12 cellular contexts compared by ENCODE assay signal in genomic region chr20:17835240-17835940, GRCh38.
A peak's percentile ranks its signal among the peaks of the same experiment; 100 is the strongest.
DNase-seq lines count a peak whose midpoint lies in the region; ATAC-seq, FAIRE-seq and TF ChIP-seq lines count a peak whose summit lies in the region.
"Had no signal": no experiment of that assay in that cellular context is flagged by ENCODE, and none has a peak within 500 bp of the region (broad histone marks: within the 10 kb centered on the region; RNA-seq: fewer than 3 reads in every experiment).

No MANE protein-coding gene starts in this region.

- H3K9me3 Mint-ChIP-seq in CD14-positive monocyte: peaks cover 0 to under 1% (median 0%) of the 10 kb centered on the region in 7 donors
- H3K9me3 Mint-ChIP-seq in activated CD4-positive, alpha-beta memory T cell treated with anti-CD3 and anti-CD28 coated beads, Interleukin-2, amount 10 ng/mL, durations not matched to agents 7 days and 5 days: no peaks in the 10 kb centered on the region
- no peaks in the 10 kb centered on the region for H3K9me3 Mint-ChIP-seq in activated T-helper 1 cell treated with anti-CD3 and anti-CD28 coated beads, Interleukin-12 subunit alpha, Interleukin-12 subunit beta, Interleukin-2, Interleukin-4 antibody, amounts not matched to agents 30 ng/mL and 10 ng/mL and 1 ng/mL, durations not matched to agents 14 hours and 24 hours and 36 hours

- no peaks in the 10 kb centered on the region for H3K9me3 ChIP-seq in pancreas

- H3K36me3 Mint-ChIP-seq in CD14-positive monocyte: no peaks in the 10 kb centered on the region
- no peaks in the 10 kb centered on the region for H3K36me3 Mint-ChIP-seq in activated CD4-positive, alpha-beta memory T cell treated with anti-CD3 and anti-CD28 coated beads, Interleukin-2, amount 10 ng/mL, durations not matched to agents 7 days and 5 days (ENCODE audit: low read depth)
- no peaks in the 10 kb centered on the region for H3K36me3 Mint-ChIP-seq in activated T-helper 1 cell treated with anti-CD3 and anti-CD28 coated beads, Interleukin-12 subunit alpha, Interleukin-12 subunit beta, Interleukin-2, Interleukin-4 antibody, amounts not matched to agents 30 ng/mL and 10 ng/mL and 1 ng/mL, durations not matched to agents 14 hours and 24 hours and 36 hours (ENCODE audit: low read depth)

- no peak overlapping the region for H3K4me3 Mint-ChIP-seq in CD14-positive monocyte
- no peak overlapping the region for H3K4me3 Mint-ChIP-seq in activated CD4-positive, alpha-beta memory T cell treated with anti-CD3 and anti-CD28 coated beads, Interleukin-2, amount 10 ng/mL, durations not matched to agents 7 days and 5 days
- H3K4me3 Mint-ChIP-seq in activated T-helper 1 cell treated with anti-CD3 and anti-CD28 coated beads, Interleukin-12 subunit alpha, Interleukin-12 subunit beta, Interleukin-2, Interleukin-4 antibody, amounts not matched to agents 30 ng/mL and 10 ng/mL and 1 ng/mL, durations not matched to agents 14 hours and 24 hours and 36 hours: no peak overlapping the region

- 74% methylated on average over 15 of the region's 15 CpGs for WGBS in pancreas, 2 donors

- H3K4me1 ChIP-seq in foreskin keratinocyte: peaks cover 10% of the 10 kb centered on the region
- peaks cover 0 to 11% (median 5%) of the 10 kb centered on the region in 3 donors for H3K4me1 ChIP-seq in pancreas

- H3K36me3 ChIP-seq in pancreas: no peaks in the 10 kb centered on the region

- DNase-seq in CD14-positive monocyte (ENCODE audit: low spot score): peak; percentile 22
- DNase-seq in T1000 (lab: John Stamatoyannopoulos, UW): peak; percentile 69
- DNase-seq in foreskin keratinocyte: peak; percentile 40 to 73
- peak in 3 of 6 donors; percentile 52 to 65 (median 61) for DNase-seq in pancreas
- no peak for DNase-seq in activated CD4-positive, alpha-beta memory T cell treated with anti-CD3 and anti-CD28 coated beads, Interleukin-2, amount 10 ng/mL, durations not matched to agents 7 days and 5 days
- no peak for DNase-seq in NCI-H510A treated with DMSO at 0.1 percent for 48 hours (lab: John Stamatoyannopoulos, UW)
- no peak for DNase-seq in activated naive CD4-positive, alpha-beta T cell (lab: John Stamatoyannopoulos, UW)
- no peak for DNase-seq in activated T-helper 1 cell treated with anti-CD3 and anti-CD28 coated beads, Interleukin-12 subunit alpha, Interleukin-12 subunit beta, Interleukin-2, Interleukin-4 antibody, amounts not matched to agents 30 ng/mL and 10 ng/mL and 1 ng/mL, durations not matched to agents 14 hours and 24 hours and 36 hours (ENCODE audit: low spot score)
- DNase-seq: activated gamma-delta T cell, OCI-M1 had no signal

- no peaks in the 10 kb centered on the region for H3K27me3 ChIP-seq in foreskin keratinocyte
- H3K27me3 ChIP-seq in pancreas: no peaks in the 10 kb centered on the region

- no peak overlapping the region for H3K27ac ChIP-seq in foreskin keratinocyte
- peak overlapping the region in 1 of 4 donors; percentile 60 for H3K27ac ChIP-seq in pancreas
- H3K27ac ChIP-seq: C4-2B had no signal

- TF ChIP-seq CTCF in CD14-positive monocyte (IDR thresholded peaks at IDR 0.05) (no peak), foreskin keratinocyte (conservative IDR thresholded peaks at IDR 0.05) (no peak), pancreas (IDR thresholded peaks at IDR 0.05) (no peak)

- ATAC-seq in foreskin keratinocyte (peak; percentile 92), pancreas (peak; percentile 48 to 71 (median 60))

- POLR2A ChIA-PET in activated CD4-positive, alpha-beta memory T cell treated with anti-CD3 and anti-CD28 coated beads, Interleukin-2, amount 10 ng/mL, durations not matched to agents 7 days and 5 days (lab: Charles Lee): no interaction called here

- H3K4me1 Mint-ChIP-seq in CD14-positive monocyte: no peaks in the 10 kb centered on the region
- no peaks in the 10 kb centered on the region for H3K4me1 Mint-ChIP-seq in activated CD4-positive, alpha-beta memory T cell treated with anti-CD3 and anti-CD28 coated beads, Interleukin-2, amount 10 ng/mL, durations not matched to agents 7 days and 5 days
- H3K4me1 Mint-ChIP-seq in activated T-helper 1 cell treated with anti-CD3 and anti-CD28 coated beads, Interleukin-12 subunit alpha, Interleukin-12 subunit beta, Interleukin-2, Interleukin-4 antibody, amounts not matched to agents 30 ng/mL and 10 ng/mL and 1 ng/mL, durations not matched to agents 14 hours and 24 hours and 36 hours (ENCODE audit: low read depth): no peaks in the 10 kb centered on the region

- FAIRE-seq in pancreas (lab: Jason Lieb, UNC): no peak
- FAIRE-seq: islet of Langerhans had no signal

- H3K27ac Mint-ChIP-seq in CD14-positive monocyte: no peak overlapping the region
- H3K27ac Mint-ChIP-seq in activated CD4-positive, alpha-beta memory T cell treated with anti-CD3 and anti-CD28 coated beads, Interleukin-2, amount 10 ng/mL, durations not matched to agents 7 days and 5 days: no peak overlapping the region
- H3K27ac Mint-ChIP-seq in activated T-helper 1 cell treated with anti-CD3 and anti-CD28 coated beads, Interleukin-12 subunit alpha, Interleukin-12 subunit beta, Interleukin-2, Interleukin-4 antibody, amounts not matched to agents 30 ng/mL and 10 ng/mL and 1 ng/mL, durations not matched to agents 14 hours and 24 hours and 36 hours: no peak overlapping the region

- CTCF ChIA-PET in activated CD4-positive, alpha-beta memory T cell treated with anti-CD3 and anti-CD28 coated beads, Interleukin-2, amount 10 ng/mL, durations not matched to agents 7 days and 5 days (lab: Charles Lee): no interaction called here

- intact Hi-C loops in CD14-positive monocyte (cut with micrococcal nuclease): no loop called here
- intact Hi-C loops in pancreas (cut with DNase I): no loop called here
- intact Hi-C loops in activated T-helper 1 cell treated with anti-CD3 and anti-CD28 coated beads, Interleukin-12 subunit alpha, Interleukin-12 subunit beta, Interleukin-2, Interleukin-4 antibody, amounts not matched to agents 30 ng/mL and 10 ng/mL and 1 ng/mL, durations not matched to agents 14 hours and 24 hours and 36 hours (cut with micrococcal nuclease): no loop called here

- H3K4me3 ChIP-seq in pancreas: no peak overlapping the region

- H3K27me3 Mint-ChIP-seq in CD14-positive monocyte (ENCODE audit: low read depth in 3 of 3): peaks cover 0 to 3% (median 0%) of the 10 kb centered on the region in 3 donors
- peaks cover 6% of the 10 kb centered on the region for H3K27me3 Mint-ChIP-seq in activated CD4-positive, alpha-beta memory T cell treated with anti-CD3 and anti-CD28 coated beads, Interleukin-2, amount 10 ng/mL, durations not matched to agents 7 days and 5 days
- peaks cover 3% of the 10 kb centered on the region for H3K27me3 Mint-ChIP-seq in activated T-helper 1 cell treated with anti-CD3 and anti-CD28 coated beads, Interleukin-12 subunit alpha, Interleukin-12 subunit beta, Interleukin-2, Interleukin-4 antibody, amounts not matched to agents 30 ng/mL and 10 ng/mL and 1 ng/mL, durations not matched to agents 14 hours and 24 hours and 36 hours (ENCODE audit: insufficient read depth)

Comparison
In these comparisons a context has a peak if more than half of its experiments do, and no peak if none do; other contexts are left out.
1. DNase-seq: peak in CD14-positive monocyte (single experiment), T1000 (single experiment) and foreskin keratinocyte (2 of 2); none in activated CD4-positive, alpha-beta memory T cell treated with anti-CD3 and anti-CD28 coated beads, Interleukin-2, amount 10 ng/mL, durations not matched to agents 7 days and 5 days (single experiment), NCI-H510A treated with DMSO at 0.1 percent for 48 hours (single experiment), activated naive CD4-positive, alpha-beta T cell (0 of 4) and activated T-helper 1 cell treated with anti-CD3 and anti-CD28 coated beads, Interleukin-12 subunit alpha, Interleukin-12 subunit beta, Interleukin-2, Interleukin-4 antibody, amounts not matched to agents 30 ng/mL and 10 ng/mL and 1 ng/mL, durations not matched to agents 14 hours and 24 hours and 36 hours (single experiment).